In genomic region chr12:64680235-64680634, GRCh38 we compare ENCODE assay signal across 8 cellular contexts.
DNase-seq lines count a peak whose midpoint lies in the region; ATAC-seq, FAIRE-seq and TF ChIP-seq lines count a peak whose summit lies in the region.

No MANE protein-coding gene starts in this region.

- peak overlapping the region; percentile 55 for H3K27ac ChIP-seq in 22Rv1
- no peak overlapping the region for H3K27ac ChIP-seq in astrocyte (ENCODE audit: low read depth, low read length)

- H3K27me3 Mint-ChIP-seq in astrocyte (ENCODE audit: low read depth, unreplicated experiment), result no peaks in the 10 kb centered on the region

- DNase-seq in LHCN-M2 (ENCODE audit: low read depth) (peak; percentile 20), astrocyte (ENCODE audit: low read depth) (no peak), mucosa of descending colon (peak in 2 of 3 donors; percentile 53 to 69), erythroblast (lab: John Stamatoyannopoulos, UW) (no peak), EL (no peak), DMS79 treated with DMSO at 0.1 percent for 48 hours (lab: John Stamatoyannopoulos, UW) (no peak)
- no peak for DNase-seq in stimulated activated CD4-positive, alpha-beta T cell treated with anti-CD3 and anti-CD28 coated beads, Interleukin-4, amount 100 ng/mL, for 24 hours

- peak; percentile 69 for ATAC-seq in mucosa of descending colon

- peaks cover 4% of the 10 kb centered on the region for H3K36me3 Mint-ChIP-seq in astrocyte (ENCODE audit: low read depth, unreplicated experiment)

- H3K4me3 ChIP-seq in astrocyte (ENCODE audit: insufficient read depth, low read depth, low read length) (no peak overlapping the region), mucosa of descending colon (no peak overlapping the region)

- H3K9me3 Mint-ChIP-seq in astrocyte (ENCODE audit: unreplicated experiment), result peaks cover 3% of the 10 kb centered on the region

- peak overlapping the region; percentile 83 for H3K4me2 ChIP-seq in astrocyte (ENCODE audit: low read length)

- H3K4me3 Mint-ChIP-seq in astrocyte (ENCODE audit: unreplicated experiment), result no peak overlapping the region

- no peak overlapping the region for H3K9ac ChIP-seq in astrocyte (ENCODE audit: low read length)

- no peaks in the 10 kb centered on the region for H3K36me3 ChIP-seq in astrocyte (ENCODE audit: insufficient read depth, low read length)
- H3K36me3 ChIP-seq in mucosa of descending colon (ENCODE audit: low read depth), result no peaks in the 10 kb centered on the region

- no peak for FAIRE-seq in astrocyte (lab: Jason Lieb, UNC)

- peaks cover 22% of the 10 kb centered on the region for H3K79me2 ChIP-seq in astrocyte (ENCODE audit: insufficient read depth, low read length)

- no peak for TF ChIP-seq POLR2A in erythroblast (IDR thresholded peaks at IDR 0.05; ENCODE audit: low read length)

- H3K9me3 ChIP-seq in astrocyte (ENCODE audit: insufficient read depth, low read depth, low read length), result no peaks in the 10 kb centered on the region
- no peaks in the 10 kb centered on the region for H3K9me3 ChIP-seq in mucosa of descending colon

- intact Hi-C loops in mucosa of descending colon (cut with DNase I, micrococcal nuclease), result no loop called here

- no peak overlapping the region for H3K27ac Mint-ChIP-seq in astrocyte (ENCODE audit: unreplicated experiment)

- no peaks in the 10 kb centered on the region for H3K27me3 ChIP-seq in astrocyte (ENCODE audit: insufficient read depth, low read length)

- TF ChIP-seq CTCF in 22Rv1 (IDR thresholded peaks at IDR 0.05) (no peak), astrocyte (IDR thresholded peaks at IDR 0.05; ENCODE audit: insufficient read depth, low read depth, low read length) (no peak), mucosa of descending colon (IDR thresholded peaks at IDR 0.05) (no peak)

- peaks cover 11% of the 10 kb centered on the region for H3K4me1 Mint-ChIP-seq in astrocyte (ENCODE audit: low read depth, unreplicated experiment)

- peaks cover 19% of the 10 kb centered on the region for H3K4me1 ChIP-seq in astrocyte (ENCODE audit: insufficient read depth, low read length)
- peaks cover 44% of the 10 kb centered on the region for H3K4me1 ChIP-seq in mucosa of descending colon (ENCODE audit: low read depth)

- H4K20me1 ChIP-seq in astrocyte (ENCODE audit: insufficient read depth, low read length), result peaks cover 4% of the 10 kb centered on the region

- H2AFZ ChIP-seq in astrocyte (ENCODE audit: low read depth, low read length), result no peak overlapping the region

Comparison
In these comparisons a context has a peak if more than half of its experiments do, and no peak if none do; other contexts are left out.
1. DNase-seq: peak in LHCN-M2 (single experiment) and mucosa of descending colon (2 of 3); none in astrocyte (single experiment), erythroblast (0 of 2), EL (single experiment), DMS79 treated with DMSO at 0.1 percent for 48 hours (single experiment) and stimulated activated CD4-positive, alpha-beta T cell treated with anti-CD3 and anti-CD28 coated beads, Interleukin-4, amount 100 ng/mL, for 24 hours (single experiment).